ENCODE assay signal across 8 cellular contexts in the genomic region with DNA sequence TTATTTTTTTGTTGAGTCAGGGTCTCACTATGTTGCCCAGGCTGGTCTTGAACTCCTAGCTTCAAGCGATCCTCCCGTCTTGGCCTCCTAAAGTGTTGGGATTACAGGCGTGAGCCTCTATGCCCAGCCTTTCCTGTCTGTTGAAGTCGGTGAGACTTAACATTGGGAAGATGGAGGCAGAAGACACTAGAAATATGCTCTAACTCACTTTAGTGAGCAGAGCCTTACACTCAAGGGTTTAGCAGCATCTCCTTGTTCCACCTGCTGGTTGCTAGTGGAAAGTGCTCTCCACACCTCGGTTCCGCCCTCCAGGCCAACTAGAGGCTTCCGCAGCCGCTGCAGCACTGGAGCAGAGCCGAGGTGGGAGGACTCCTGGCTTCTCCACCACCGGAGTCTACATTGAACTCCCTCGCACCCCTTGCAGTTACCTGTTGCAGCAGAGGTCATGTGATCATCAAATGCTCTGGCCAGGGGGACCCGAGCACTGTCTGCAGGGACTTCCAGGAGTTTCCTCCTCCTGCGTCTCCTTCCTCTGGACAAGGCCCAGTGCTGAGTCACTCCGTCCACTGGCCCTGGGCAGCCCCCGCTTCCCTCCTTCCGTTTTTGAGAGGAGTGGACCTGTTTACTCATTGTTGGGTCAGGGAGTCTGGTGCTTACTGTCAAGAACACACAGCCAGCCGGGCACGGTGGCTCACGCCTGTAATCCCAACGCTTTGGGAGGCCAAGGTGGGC. TPM values are rescaled to one million over a fixed set of nuclear protein-coding genes. Genes with fewer than 3 reads are reported as not detected.
DNase-seq lines count a peak whose midpoint lies in the region; ATAC-seq and TF ChIP-seq lines count a peak whose summit lies in the region.

No MANE protein-coding gene starts in this region.

- H3K27ac Mint-ChIP-seq in Caco-2 (ENCODE audit: unreplicated experiment) (no peak overlapping the region), glutamatergic neuron (ENCODE audit: unreplicated experiment) (no peak overlapping the region)

- TF ChIP-seq POLR2A in upper lobe of left lung (IDR thresholded peaks at IDR 0.05), result no peak

- H3K23ac ChIP-seq in trophoblast cell (ENCODE audit: low read length), result no peak overlapping the region

- no peaks in the 10 kb centered on the region for H3K27me3 Mint-ChIP-seq in Caco-2 (ENCODE audit: insufficient read depth, unreplicated experiment)
- peaks cover 4% of the 10 kb centered on the region for H3K27me3 Mint-ChIP-seq in glutamatergic neuron (ENCODE audit: unreplicated experiment)

- no peak overlapping the region for H2BK5ac ChIP-seq in trophoblast cell (ENCODE audit: low read depth, low read length, poor library complexity)

- H3K36me3 Mint-ChIP-seq in Caco-2 (ENCODE audit: insufficient read depth, unreplicated experiment), result no peaks in the 10 kb centered on the region
- no peaks in the 10 kb centered on the region for H3K36me3 Mint-ChIP-seq in glutamatergic neuron (ENCODE audit: unreplicated experiment)

- H3K79me2 ChIP-seq in trophoblast cell (ENCODE audit: control insufficient read depth, insufficient read depth, low read length, poor library complexity), result no peaks in the 10 kb centered on the region

- H3K36me3 ChIP-seq in Caco-2 (ENCODE audit: control insufficient read depth, insufficient read depth, low read length), result no peaks in the 10 kb centered on the region
- no peaks in the 10 kb centered on the region for H3K36me3 ChIP-seq in trophoblast cell (ENCODE audit: control insufficient read depth in 1 of 2, insufficient read depth in 2 of 2, low read length in 2 of 2)
- no peaks in the 10 kb centered on the region for H3K36me3 ChIP-seq in upper lobe of left lung

- intact Hi-C loops in Caco-2 (cut with micrococcal nuclease; ENCODE audit: unreplicated experiment), result loop anchor here (1.0 to 5.0 kb wide), 2 partner anchors 79 to 186 kb away; no protein-coding TSS in a partner anchor

- no peak overlapping the region for H2BK12ac ChIP-seq in trophoblast cell (ENCODE audit: low read length)

- no peak overlapping the region for H4K12ac ChIP-seq in trophoblast cell (ENCODE audit: low read depth, low read length)

- no peaks in the 10 kb centered on the region for H3K79me1 ChIP-seq in trophoblast cell (ENCODE audit: low read length)

- no peak overlapping the region for H2AFZ ChIP-seq in trophoblast cell (ENCODE audit: insufficient read depth, low read length, poor library complexity)

- ATAC-seq in GM19468 (IDR thresholded peaks at IDR 0.05; ENCODE audit: extremely low read depth, unreplicated experiment) (peak; percentile 64), upper lobe of left lung (ENCODE audit: low FRiP score in 2 of 2) (peak; percentile 87 to 88)

- no peak overlapping the region for H3K4ac ChIP-seq in trophoblast cell (ENCODE audit: low read depth, low read length)

- H2BK120ac ChIP-seq in trophoblast cell (ENCODE audit: insufficient read depth, low read length, poor library complexity), result no peak overlapping the region

- POLR2A ChIA-PET in Caco-2 (lab: Charles Lee), result no interaction called here

- H3K4me1 Mint-ChIP-seq in Caco-2 (ENCODE audit: low read depth, unreplicated experiment) (no peaks in the 10 kb centered on the region), glutamatergic neuron (ENCODE audit: low read depth, unreplicated experiment) (peaks cover 3% of the 10 kb centered on the region)

- H4K91ac ChIP-seq in trophoblast cell (ENCODE audit: low read depth, low read length), result no peak overlapping the region

- TF ChIP-seq EP300 in upper lobe of left lung (IDR thresholded peaks at IDR 0.05), result no peak

- WGBS in trophoblast cell (ENCODE audit: extremely low coverage, insufficient coverage, insufficient read length), result no CpG with 5 or more reads among the region's 20 CpGs
- WGBS in upper lobe of left lung, 2 donors, result 30 to 46% methylated on average over 9 to 20 of the region's 20 CpGs

- DNase-seq in Caco-2 (peak; percentile 81 to 82), HT1080 (ENCODE audit: low read depth) (peak; percentile 85), SHP77 treated with DMSO at 0.1 percent for 48 hours (lab: John Stamatoyannopoulos, UW) (peak; percentile 23), activated gamma-delta T cell treated with Interleukin-2 at 50 U/mL for 16 hours (peak; percentile 74), glutamatergic neuron (peak; percentile 69), trophoblast cell (peak; percentile 80 to 87), upper lobe of left lung (peak; percentile 70 to 84)

- peak overlapping the region; percentile 38 for H3K4me2 ChIP-seq in trophoblast cell (ENCODE audit: low read length)

- H3K27me3 ChIP-seq in Caco-2 (replicated peaks; ENCODE audit: control insufficient read depth, insufficient read depth, low read length) (no peaks in the 10 kb centered on the region), trophoblast cell (ENCODE audit: insufficient read depth, low read length) (no peaks in the 10 kb centered on the region), upper lobe of left lung (no peaks in the 10 kb centered on the region)

- no peak overlapping the region for H3K4me3 Mint-ChIP-seq in Caco-2 (ENCODE audit: unreplicated experiment)
- H3K4me3 Mint-ChIP-seq in glutamatergic neuron (ENCODE audit: unreplicated experiment), result no peak overlapping the region

- H3K9ac ChIP-seq in trophoblast cell (ENCODE audit: low read length), result no peak overlapping the region

- TF ChIP-seq CTCF in Caco-2 (IDR thresholded peaks at IDR 0.05; ENCODE audit: insufficient read depth in 1 of 2, low read depth in 1 of 2, low read length in 1 of 2, severe bottlenecking in 1 of 2, unreplicated experiment in 1 of 2) (peak; percentile 79 to 83), glutamatergic neuron (IDR thresholded peaks at IDR 0.05; ENCODE audit: partially characterized antibody, unreplicated experiment) (peak; percentile 50), upper lobe of left lung (IDR thresholded peaks at IDR 0.05) (peak; percentile 69 to 88 (median 80))

- H3K4me1 ChIP-seq in Caco-2, result no peaks in the 10 kb centered on the region
- H3K4me1 ChIP-seq in trophoblast cell (ENCODE audit: control insufficient read depth in 1 of 2, insufficient read depth in 2 of 2, low read length in 2 of 2), result peaks cover 0 to 2% of the 10 kb centered on the region in 2 experiments
- peaks cover 9 to 18% (median 15%) of the 10 kb centered on the region in 4 donors for H3K4me1 ChIP-seq in upper lobe of left lung

- H3K9me3 Mint-ChIP-seq in Caco-2 (ENCODE audit: unreplicated experiment) (no peaks in the 10 kb centered on the region), glutamatergic neuron (ENCODE audit: unreplicated experiment) (peaks cover 3% of the 10 kb centered on the region)

- H2AK5ac ChIP-seq in trophoblast cell (ENCODE audit: low read length), result no peak overlapping the region

- no TSS peak for BruUV-seq in Caco-2 (replicated peaks; lab: Mats Ljungman, UMichigan)

- H4K8ac ChIP-seq in trophoblast cell (ENCODE audit: low read depth, low read length), result no peak overlapping the region

- H3K18ac ChIP-seq in trophoblast cell (ENCODE audit: low read length), result no peak overlapping the region

- no peak overlapping the region for H3K27ac ChIP-seq in trophoblast cell (ENCODE audit: low read depth, low read length)
- H3K27ac ChIP-seq in upper lobe of left lung, result peak overlapping the region in 3 of 4 donors; percentile 27 to 68 (median 62)

- no peak overlapping the region for H3K4me3 ChIP-seq in Caco-2 (ENCODE audit: low read depth, low read length)
- no peak overlapping the region for H3K4me3 ChIP-seq in trophoblast cell (ENCODE audit: low read depth, low read length)
- H3K4me3 ChIP-seq in upper lobe of left lung, result peak overlapping the region in 3 of 4 donors; percentile 18 to 35 (median 29)

- H3K9me3 ChIP-seq in Caco-2, result no peaks in the 10 kb centered on the region
- H3K9me3 ChIP-seq in trophoblast cell (ENCODE audit: insufficient read depth, low read depth, low read length), result no peaks in the 10 kb centered on the region
- no peaks in the 10 kb centered on the region for H3K9me3 ChIP-seq in upper lobe of left lung

- no peak overlapping the region for H3K14ac ChIP-seq in trophoblast cell (ENCODE audit: low read length)

- CTCF ChIA-PET in Caco-2 (lab: Charles Lee), result interaction anchor here (0.7 kb wide), 1 partner anchor 87 kb away, joined by 5 read pairs; no protein-coding TSS in a partner anchor

RNA-seq across cellular contexts. Expression of a gene that starts 9.4 kb away (rescaled TPM):
- total RNA-seq in Caco-2 (2022), result 0.23 TPM in 1 of 2 replicates, not detected in the other
- 0.06 TPM in 1 of 2 replicates, not detected in the other for total RNA-seq in HT1080 (2014; rRNA removed; shearing (Covaris generic))
- 0.05 and 0.15 TPM in 2 replicates for polyA plus RNA-seq in HT1080 (2015; cell fraction: cytosol; rRNA removed)
- 0.25 TPM in 1 of 2 replicates, not detected in the other for polyA plus RNA-seq in HT1080 (2015; cell fraction: nucleus; rRNA removed)
- 0.71 TPM for total RNA-seq in glutamatergic neuron (ENCODE audit: unreplicated experiment)
- polyA plus RNA-seq in trophoblast cell (2013), result 0.99 and 1.2 TPM in 2 replicates
- 10 to 100 TPM in 4 of 6 donors, 1 to 10 TPM in 2; 5.8 to 29.2 (median 15.5) TPM for total RNA-seq in upper lobe of left lung

RNA-seq across cellular contexts. Expression of a gene that starts 44.4 kb away (rescaled TPM):
- 202 and 213 TPM in 2 replicates for total RNA-seq in Caco-2 (2022)
- 139 and 186 TPM in 2 replicates for total RNA-seq in HT1080 (2014; rRNA removed; shearing (Covaris generic))
- polyA plus RNA-seq in HT1080 (2015; cell fraction: cytosol; rRNA removed), result 193 and 211 TPM in 2 replicates
- 155 and 189 TPM in 2 replicates for polyA plus RNA-seq in HT1080 (2015; cell fraction: nucleus; rRNA removed)
- total RNA-seq in glutamatergic neuron (ENCODE audit: unreplicated experiment), result 137 TPM
- 119 and 124 TPM in 2 replicates for polyA plus RNA-seq in trophoblast cell (2013)
- 100 to 1,000 TPM in 2 of 6 donors, 10 to 100 TPM in 4; 26.0 to 114 (median 85.4) TPM for total RNA-seq in upper lobe of left lung

Comparison
In these comparisons a context has a peak if more than half of its experiments do, and no peak if none do; other contexts are left out.
1. DNase-seq: peak in every context shown above with its lines; median percentile 85 in HT1080; 84 in trophoblast cell; 82 in Caco-2; 77 in upper lobe of left lung; 74 in activated gamma-delta T cell treated with Interleukin-2 at 50 U/mL for 16 hours; 69 in glutamatergic neuron; 23 in SHP77 treated with DMSO at 0.1 percent for 48 hours.
2. H3K4me3 ChIP-seq: peak in upper lobe of left lung (3 of 4); none in Caco-2 (single experiment) and trophoblast cell (single experiment).
3. Peak in every context shown above with its lines, with median percentiles within 50 percentile points of each other: CTCF ChIP-seq.